ENCODE assay signal across 1 cellular context in the genomic region with DNA sequence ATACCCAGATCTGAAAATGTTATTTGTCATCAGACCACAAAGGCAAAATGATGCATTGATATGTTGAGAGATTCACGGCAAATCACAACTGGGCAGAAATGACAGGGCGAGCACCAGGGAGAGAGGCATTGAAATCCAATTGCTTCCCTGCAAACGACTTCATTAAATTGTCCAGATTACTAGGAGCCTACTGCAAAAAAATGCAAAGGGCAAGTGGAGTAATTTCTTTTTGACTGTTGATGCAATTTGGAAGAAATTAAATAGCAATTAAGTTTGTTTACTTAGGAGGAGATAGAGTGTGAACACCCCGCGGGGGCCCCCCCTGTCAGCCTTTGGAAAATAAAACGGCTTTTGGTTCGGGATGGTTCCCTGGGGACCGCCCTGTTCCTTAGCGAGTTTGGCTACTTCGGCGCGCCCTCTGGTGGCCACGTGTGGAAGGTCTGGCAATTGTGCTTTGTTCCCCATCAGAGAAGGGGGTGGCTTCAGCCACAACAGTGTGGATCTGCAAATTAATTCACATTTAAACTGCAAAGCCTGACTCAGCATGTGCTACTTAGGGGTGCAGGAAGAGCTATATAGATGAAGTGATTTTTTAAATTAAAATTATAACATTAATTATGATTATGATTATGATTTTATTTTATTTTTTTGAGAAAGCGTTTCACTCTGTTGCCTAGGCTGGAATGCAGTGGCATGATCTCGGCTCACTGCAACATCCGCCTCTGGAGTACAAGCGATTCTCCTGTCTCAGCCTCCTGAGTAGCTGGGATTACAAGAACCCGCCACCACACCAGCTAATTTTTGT.
A peak's percentile ranks its signal among the peaks of the same experiment; 100 is the strongest.
TF ChIP-seq lines count a peak whose summit lies in the region.

No MANE protein-coding gene starts in this region.

TF ChIP-seq in GM12878, 131 proteins besides CTCF, POLR2A, EP300 and RAD21 (continued from another document):
- TF ChIP-seq IRF4 (IDR thresholded peaks at IDR 0.05; ENCODE audit: low read depth, low read length) (no peak), RB1 (IDR thresholded peaks at IDR 0.05; ENCODE audit: borderline replicate concordance) (peak; percentile 21; the same call in 1 of the 2 replicates), ZNF622 (IDR thresholded peaks at IDR 0.05) (no peak), SMC3 (IDR thresholded peaks at IDR 0.05; ENCODE audit: borderline replicate concordance, low read length) (peak; percentile 89), PAX8 (IDR thresholded peaks at IDR 0.05) (no peak), IKZF2 (IDR thresholded peaks at IDR 0.05) (peak; percentile 43 to 50; a peak in 3 of 4 replicates), CHD4 (IDR thresholded peaks at IDR 0.05) (no peak), STAT3 (IDR thresholded peaks at IDR 0.05; ENCODE audit: low read depth, low read length) (no peak), CREM (IDR thresholded peaks at IDR 0.05; ENCODE audit: low read depth) (no peak), IKZF1 (conservative IDR thresholded peaks at IDR 0.05) (peak; percentile 73), YY1 (IDR thresholded peaks at IDR 0.05; ENCODE audit: low read depth, low read length) (peak; percentile 78), GATAD2B (conservative IDR thresholded peaks at IDR 0.05; ENCODE audit: low read depth) (0 out of 2 replicates have a peak, but pooled peaks have one; percentile 30), NFYA (IDR thresholded peaks at IDR 0.05; ENCODE audit: borderline replicate concordance, low read depth, low read length) (no peak), SMARCA5 (IDR thresholded peaks at IDR 0.05) (0 out of 2 replicates have a peak, but pooled peaks have one; percentile 60), MEF2B (IDR thresholded peaks at IDR 0.05; ENCODE audit: partially characterized antibody, poor library complexity, severe bottlenecking) (peak; percentile 98), EED (IDR thresholded peaks at IDR 0.05; ENCODE audit: low read depth) (0 out of 2 replicates have a peak, but pooled peaks have one; percentile 40), TAF1 (IDR thresholded peaks at IDR 0.05; ENCODE audit: borderline replicate concordance, low read depth, low read length) (no peak)
- TF ChIP-seq, protein P1, sequence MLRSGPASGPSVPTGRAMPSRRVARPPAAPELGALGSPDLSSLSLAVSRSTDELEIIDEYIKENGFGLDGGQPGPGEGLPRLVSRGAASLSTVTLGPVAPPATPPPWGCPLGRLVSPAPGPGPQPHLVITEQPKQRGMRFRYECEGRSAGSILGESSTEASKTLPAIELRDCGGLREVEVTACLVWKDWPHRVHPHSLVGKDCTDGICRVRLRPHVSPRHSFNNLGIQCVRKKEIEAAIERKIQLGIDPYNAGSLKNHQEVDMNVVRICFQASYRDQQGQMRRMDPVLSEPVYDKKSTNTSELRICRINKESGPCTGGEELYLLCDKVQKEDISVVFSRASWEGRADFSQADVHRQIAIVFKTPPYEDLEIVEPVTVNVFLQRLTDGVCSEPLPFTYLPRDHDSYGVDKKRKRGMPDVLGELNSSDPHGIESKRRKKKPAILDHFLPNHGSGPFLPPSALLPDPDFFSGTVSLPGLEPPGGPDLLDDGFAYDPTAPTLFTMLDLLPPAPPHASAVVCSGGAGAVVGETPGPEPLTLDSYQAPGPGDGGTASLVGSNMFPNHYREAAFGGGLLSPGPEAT (IDR thresholded peaks at IDR 0.05; ENCODE audit: low read depth) = 0 out of 2 replicates have a peak, but pooled peaks have one; percentile 20
